8 cellular contexts compared by ENCODE assay signal in the genomic region with DNA sequence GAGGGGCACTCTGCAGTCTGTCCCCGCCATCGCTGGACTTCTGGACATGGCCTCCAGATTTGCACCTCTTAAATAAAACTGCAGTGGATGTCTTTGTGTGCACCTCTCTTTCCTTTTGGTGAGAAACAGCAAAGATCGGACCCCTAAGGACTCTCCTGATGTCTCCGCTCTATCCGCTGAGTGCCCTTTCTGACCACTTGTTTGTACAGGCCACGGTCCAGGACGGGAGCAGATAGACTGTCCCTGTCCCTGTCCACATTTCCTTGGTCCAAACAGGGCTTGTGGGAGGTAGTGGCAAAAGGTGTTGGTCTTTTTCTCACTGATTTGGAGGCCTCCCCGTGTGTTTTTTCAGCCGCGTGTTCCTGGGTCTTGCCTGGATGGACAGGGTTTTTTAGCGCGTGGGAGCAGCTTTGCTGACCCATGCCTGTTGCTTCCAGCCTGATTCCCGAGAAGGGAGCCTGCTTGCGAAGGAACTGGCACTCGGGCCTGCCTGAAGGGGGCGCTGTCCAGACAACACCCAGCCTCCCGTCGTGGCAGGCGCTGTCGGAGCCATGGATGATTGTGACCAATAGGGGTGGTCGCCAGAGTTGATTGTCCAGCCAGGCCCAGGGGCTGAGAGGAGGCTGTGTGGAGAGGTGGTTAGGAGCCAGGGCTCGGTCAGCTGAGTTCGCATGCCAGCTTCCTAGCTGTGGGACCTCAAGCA. TPM values are rescaled to one million over a fixed set of nuclear protein-coding genes. Genes with fewer than 3 reads are reported as not detected.
DNase-seq lines count a peak whose midpoint lies in the region; ATAC-seq and TF ChIP-seq lines count a peak whose summit lies in the region.

No MANE protein-coding gene starts in this region.

- intact Hi-C loops in upper lobe of right lung (cut with DNase I) = no loop called here

- DNase-seq in stimulated activated CD4-positive, alpha-beta T cell treated with anti-CD3 and anti-CD28 coated beads, Interleukin-15, amount 100 ng/mL, for 24 hours = peak; percentile 27
- no peak for DNase-seq in stimulated activated CD4-positive, alpha-beta T cell treated with anti-CD3 and anti-CD28 coated beads, Interleukin-4, amount 100 ng/mL, for 4 hours
- DNase-seq in foreskin fibroblast (no peak), upper lobe of right lung (peak; percentile 68), G401 (ENCODE audit: low spot score) (no peak), LoVo (ENCODE audit: low spot score) (no peak), inferior parietal cortex (ENCODE audit: extremely low spot score) (no peak)

- in situ Hi-C loops in G401 (cut with HindIII; ENCODE audit: low sequenced_read_pairs) = loop anchor here (10.0 kb wide), 1 partner anchor 163 kb away; no protein-coding TSS in a partner anchor

- no peaks in the 10 kb centered on the region for H3K9me3 ChIP-seq in upper lobe of right lung

- peaks cover 15% of the 10 kb centered on the region for H3K4me1 ChIP-seq in upper lobe of right lung

- peaks cover 75% of the 10 kb centered on the region for H3K36me3 ChIP-seq in upper lobe of right lung

- TF ChIP-seq CTCF in foreskin fibroblast (IDR thresholded peaks at IDR 0.05; ENCODE audit: low read depth, low read length) = peak; percentile 51
- TF ChIP-seq CTCF in upper lobe of right lung (IDR thresholded peaks at IDR 0.05) = peak; percentile 37

- H3K4me3 ChIP-seq in foreskin fibroblast (ENCODE audit: low read depth in 1 of 2, low read length in 2 of 2) = no peak overlapping the region
- no peak overlapping the region for H3K4me3 ChIP-seq in upper lobe of right lung

- ATAC-seq in upper lobe of right lung = no peak

- H3K27me3 ChIP-seq in upper lobe of right lung = no peaks in the 10 kb centered on the region

- no peak overlapping the region for H3K27ac ChIP-seq in upper lobe of right lung

TF ChIP-seq in PFSK-1, 5 proteins besides CTCF, POLR2A, EP300 and RAD21:
- TF ChIP-seq, protein P1, sequence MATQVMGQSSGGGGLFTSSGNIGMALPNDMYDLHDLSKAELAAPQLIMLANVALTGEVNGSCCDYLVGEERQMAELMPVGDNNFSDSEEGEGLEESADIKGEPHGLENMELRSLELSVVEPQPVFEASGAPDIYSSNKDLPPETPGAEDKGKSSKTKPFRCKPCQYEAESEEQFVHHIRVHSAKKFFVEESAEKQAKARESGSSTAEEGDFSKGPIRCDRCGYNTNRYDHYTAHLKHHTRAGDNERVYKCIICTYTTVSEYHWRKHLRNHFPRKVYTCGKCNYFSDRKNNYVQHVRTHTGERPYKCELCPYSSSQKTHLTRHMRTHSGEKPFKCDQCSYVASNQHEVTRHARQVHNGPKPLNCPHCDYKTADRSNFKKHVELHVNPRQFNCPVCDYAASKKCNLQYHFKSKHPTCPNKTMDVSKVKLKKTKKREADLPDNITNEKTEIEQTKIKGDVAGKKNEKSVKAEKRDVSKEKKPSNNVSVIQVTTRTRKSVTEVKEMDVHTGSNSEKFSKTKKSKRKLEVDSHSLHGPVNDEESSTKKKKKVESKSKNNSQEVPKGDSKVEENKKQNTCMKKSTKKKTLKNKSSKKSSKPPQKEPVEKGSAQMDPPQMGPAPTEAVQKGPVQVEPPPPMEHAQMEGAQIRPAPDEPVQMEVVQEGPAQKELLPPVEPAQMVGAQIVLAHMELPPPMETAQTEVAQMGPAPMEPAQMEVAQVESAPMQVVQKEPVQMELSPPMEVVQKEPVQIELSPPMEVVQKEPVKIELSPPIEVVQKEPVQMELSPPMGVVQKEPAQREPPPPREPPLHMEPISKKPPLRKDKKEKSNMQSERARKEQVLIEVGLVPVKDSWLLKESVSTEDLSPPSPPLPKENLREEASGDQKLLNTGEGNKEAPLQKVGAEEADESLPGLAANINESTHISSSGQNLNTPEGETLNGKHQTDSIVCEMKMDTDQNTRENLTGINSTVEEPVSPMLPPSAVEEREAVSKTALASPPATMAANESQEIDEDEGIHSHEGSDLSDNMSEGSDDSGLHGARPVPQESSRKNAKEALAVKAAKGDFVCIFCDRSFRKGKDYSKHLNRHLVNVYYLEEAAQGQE (IDR thresholded peaks at IDR 0.05; ENCODE audit: insufficient read depth in 1 of 2, low read depth in 2 of 2, low read length in 2 of 2) = no peak
- TF ChIP-seq FOXP2 (optimal IDR thresholded peaks at IDR 0.05; ENCODE audit: borderline replicate concordance, extremely low read depth, extremely low read length, insufficient read depth) (peak; percentile 23), TAF1 (IDR thresholded peaks at IDR 0.05; ENCODE audit: borderline replicate concordance, insufficient read depth, low read length) (no peak), SIN3A (IDR thresholded peaks at IDR 0.05; ENCODE audit: borderline replicate concordance, insufficient read depth, low read length) (no peak)

RNA-seq across cellular contexts. Expression of a gene that starts 13.2 kb away (rescaled TPM):
- polyA plus RNA-seq in PFSK-1 (2012; ENCODE audit: insufficient read length, low read depth) = 0.31 TPM
- total RNA-seq in upper lobe of right lung = 152 TPM
- total RNA-seq in G401 (2014; rRNA removed; shearing (Covaris generic)) = not detected in 2 replicates

RNA-seq across cellular contexts. Expression of a gene that starts 26.6 kb away (rescaled TPM):
- 51.1 TPM for polyA plus RNA-seq in PFSK-1 (2012; ENCODE audit: insufficient read length, low read depth)
- 94.6 TPM for total RNA-seq in upper lobe of right lung
- total RNA-seq in G401 (2014; rRNA removed; shearing (Covaris generic)) = 25.5 and 28.9 TPM in 2 replicates

RNA-seq across cellular contexts. Expression of a gene that starts 28.1 kb away (rescaled TPM):
- 0.40 TPM for polyA plus RNA-seq in PFSK-1 (2012; ENCODE audit: insufficient read length, low read depth)
- 88.9 TPM for total RNA-seq in upper lobe of right lung
- total RNA-seq in G401 (2014; rRNA removed; shearing (Covaris generic)) = 86.7 and 117 TPM in 2 replicates

RNA-seq across cellular contexts. Expression of a gene that starts 37.1 kb away (rescaled TPM):
- polyA plus RNA-seq in PFSK-1 (2012; ENCODE audit: insufficient read length, low read depth) = 0.55 TPM
- total RNA-seq in upper lobe of right lung = 27.6 TPM
- 0.10 and 0.98 TPM in 2 replicates for total RNA-seq in G401 (2014; rRNA removed; shearing (Covaris generic))

RNA-seq across cellular contexts. Expression of a gene that starts 51.7 kb away (rescaled TPM):
- polyA plus RNA-seq in PFSK-1 (2012; ENCODE audit: insufficient read length, low read depth) = 211 TPM
- total RNA-seq in upper lobe of right lung = 39.7 TPM
- total RNA-seq in G401 (2014; rRNA removed; shearing (Covaris generic)) = 36.9 and 53.2 TPM in 2 replicates

Comparison
In these comparisons a context has a peak if more than half of its experiments do, and no peak if none do; other contexts are left out.
1. DNase-seq: peak in stimulated activated CD4-positive, alpha-beta T cell treated with anti-CD3 and anti-CD28 coated beads, Interleukin-15, amount 100 ng/mL, for 24 hours (single experiment) and upper lobe of right lung (single experiment); none in stimulated activated CD4-positive, alpha-beta T cell treated with anti-CD3 and anti-CD28 coated beads, Interleukin-4, amount 100 ng/mL, for 4 hours (0 of 2), foreskin fibroblast (0 of 2), G401 (single experiment), LoVo (single experiment) and inferior parietal cortex (single experiment).
2. RNA of a gene that starts 13.2 kb away (total RNA-seq): 152 TPM in upper lobe of right lung (single experiment); not detected in G401; every median in the first group is over 100 times any median in the second.